Comparison of ENCODE assay signal across 1 cellular context in the genomic region with DNA sequence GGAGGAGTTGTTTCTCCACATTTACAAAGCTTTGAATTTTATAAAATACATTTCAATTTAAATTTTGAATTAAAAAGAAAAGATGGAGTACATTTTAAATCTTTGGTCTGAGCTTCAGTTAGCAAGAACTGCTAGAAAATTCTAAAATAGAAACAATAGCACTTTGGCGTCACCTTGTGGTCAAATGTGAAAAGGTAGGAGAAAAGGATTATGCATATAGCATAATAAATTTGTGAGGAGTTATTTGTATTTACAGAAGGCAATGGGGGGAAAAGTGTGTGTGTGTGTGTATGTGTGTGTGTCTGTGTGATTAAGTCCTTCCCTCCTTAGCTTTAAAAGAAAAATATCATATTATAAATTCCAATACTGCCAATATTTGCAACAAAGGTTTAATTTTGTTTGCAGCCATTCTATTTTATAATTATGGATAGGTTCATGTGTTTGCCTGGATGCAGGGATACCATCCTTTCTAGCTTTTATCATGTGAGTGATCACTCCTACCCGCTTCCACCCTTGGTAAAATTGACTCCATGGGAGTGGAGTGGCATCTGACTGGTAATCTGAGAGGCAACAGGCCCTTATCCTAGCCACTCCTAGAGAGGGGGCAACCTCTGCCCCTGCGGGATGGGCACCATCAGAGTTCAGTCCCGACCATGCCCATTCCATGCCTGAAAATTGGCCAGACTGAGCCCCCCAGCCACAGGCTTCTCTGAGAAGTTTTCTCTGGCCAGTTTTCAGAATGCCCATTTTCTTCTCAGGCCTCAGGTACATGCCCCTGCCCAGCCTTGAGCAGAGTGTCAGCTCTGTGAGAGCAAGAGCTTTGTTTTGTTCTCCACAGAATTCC.
TF ChIP-seq lines count a peak whose summit lies in the region.

No MANE protein-coding gene starts in this region.

TF ChIP-seq in HEK293, 187 proteins besides CTCF, POLR2A, EP300 and RAD21 (continued from another document):
- TF ChIP-seq, protein P1, sequence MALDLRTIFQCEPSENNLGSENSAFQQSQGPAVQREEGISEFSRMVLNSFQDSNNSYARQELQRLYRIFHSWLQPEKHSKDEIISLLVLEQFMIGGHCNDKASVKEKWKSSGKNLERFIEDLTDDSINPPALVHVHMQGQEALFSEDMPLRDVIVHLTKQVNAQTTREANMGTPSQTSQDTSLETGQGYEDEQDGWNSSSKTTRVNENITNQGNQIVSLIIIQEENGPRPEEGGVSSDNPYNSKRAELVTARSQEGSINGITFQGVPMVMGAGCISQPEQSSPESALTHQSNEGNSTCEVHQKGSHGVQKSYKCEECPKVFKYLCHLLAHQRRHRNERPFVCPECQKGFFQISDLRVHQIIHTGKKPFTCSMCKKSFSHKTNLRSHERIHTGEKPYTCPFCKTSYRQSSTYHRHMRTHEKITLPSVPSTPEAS (tag by site-specific recombination; IDR thresholded peaks at IDR 0.05), result peak; percentile 67
- peak; percentile 96 for TF ChIP-seq ZNF654 (tag by site-specific recombination; IDR thresholded peaks at IDR 0.05; ENCODE audit: low read depth)
- no peak for TF ChIP-seq SP7 (tag by site-specific recombination; IDR thresholded peaks at IDR 0.05)
